Comparison of ENCODE assay signal across 8 cellular contexts in genomic region chr11:8338138-8338537, GRCh38.
DNase-seq lines count a peak whose midpoint lies in the region; ATAC-seq and TF ChIP-seq lines count a peak whose summit lies in the region.

No MANE protein-coding gene starts in this region.

- intact Hi-C loops in esophagus squamous epithelium (cut with DNase I) = no loop called here

- H3K27ac ChIP-seq in esophagus squamous epithelium (no peak overlapping the region), neutrophil (no peak overlapping the region)

- H3K36me3 ChIP-seq in esophagus squamous epithelium = no peaks in the 10 kb centered on the region
- H3K36me3 ChIP-seq in neutrophil = no peaks in the 10 kb centered on the region

- H3K4me1 ChIP-seq in esophagus squamous epithelium = peaks cover 3 to 63% (median 10%) of the 10 kb centered on the region in 3 donors
- H3K4me1 ChIP-seq in neutrophil (ENCODE audit: control insufficient read depth in 1 of 2, insufficient read depth in 1 of 2, low read depth in 1 of 2, low read length in 1 of 2) = peaks cover 6 to 14% of the 10 kb centered on the region in 2 experiments

- DNase-seq in NCI-H748 (lab: John Stamatoyannopoulos, UW; ENCODE audit: unreplicated experiment) (peak; percentile 46), NCI-H748 treated with DMSO at 0.1 percent for 48 hours (lab: John Stamatoyannopoulos, UW) (no peak), SKM-1 (lab: John Stamatoyannopoulos, UW; ENCODE audit: unreplicated experiment) (peak; percentile 11), esophagus squamous epithelium (lab: John Stamatoyannopoulos, UW) (no peak), OCI-M2 (lab: John Stamatoyannopoulos, UW; ENCODE audit: unreplicated experiment) (no peak)
- DNase-seq in activated effector memory CD4-positive, alpha-beta T cell treated with anti-CD3 and anti-CD28 coated beads, Interleukin-2, amount 50 U/mL, for 16 hours = no peak

- peak in 4 of 6 experiments; percentile 39 to 67 (median 49) for TF ChIP-seq CTCF in esophagus squamous epithelium (IDR thresholded peaks at IDR 0.05)
- peak; percentile 33 for TF ChIP-seq CTCF in neutrophil (IDR thresholded peaks at IDR 0.05)

- H3K9me3 ChIP-seq in esophagus squamous epithelium = no peaks in the 10 kb centered on the region
- no peaks in the 10 kb centered on the region for H3K9me3 ChIP-seq in neutrophil

- WGBS in esophagus squamous epithelium, 2 donors = 10 to 83% methylated on average over 2 to 3 of the region's 8 CpGs

- no peaks in the 10 kb centered on the region for H3K27me3 ChIP-seq in esophagus squamous epithelium
- H3K27me3 ChIP-seq in neutrophil = peaks cover 18% of the 10 kb centered on the region

- H3K4me3 ChIP-seq in esophagus squamous epithelium = no peak overlapping the region
- no peak overlapping the region for H3K4me3 ChIP-seq in neutrophil (ENCODE audit: low read depth in 1 of 2, low read length in 1 of 2)

- no peak for TF ChIP-seq POLR2A in esophagus squamous epithelium (IDR thresholded peaks at IDR 0.05)

- peak; percentile 50 for ATAC-seq in HG02678 (IDR thresholded peaks at IDR 0.05; ENCODE audit: unreplicated experiment)

Comparison
In these comparisons a context has a peak if more than half of its experiments do, and no peak if none do; other contexts are left out.
1. DNase-seq: peak in NCI-H748 (single experiment) and SKM-1 (single experiment); none in NCI-H748 treated with DMSO at 0.1 percent for 48 hours (single experiment), esophagus squamous epithelium (single experiment), OCI-M2 (single experiment) and activated effector memory CD4-positive, alpha-beta T cell treated with anti-CD3 and anti-CD28 coated beads, Interleukin-2, amount 50 U/mL, for 16 hours (single experiment).